In genomic region chr18:11146238-11146946, GRCh38 we compare ENCODE assay signal across 16 cellular contexts. TPM values are rescaled to one million over a fixed set of nuclear protein-coding genes. Genes with fewer than 3 reads are reported as not detected.
DNase-seq lines count a peak whose midpoint lies in the region; ATAC-seq, FAIRE-seq and TF ChIP-seq lines count a peak whose summit lies in the region.
"Had no signal": no experiment of that assay in that cellular context is flagged by ENCODE, and none has a peak within 500 bp of the region (broad histone marks: within the 10 kb centered on the region; RNA-seq: fewer than 3 reads in every experiment).

No MANE protein-coding gene starts in this region.

- TF ChIP-seq RAD21 in liver (IDR thresholded peaks at IDR 0.05): peak; percentile 52 to 73

- FAIRE-seq in RCC 7860 (lab: Jason Lieb, UNC): no peak

- no peak overlapping the region for H2AFZ ChIP-seq in smooth muscle cell (ENCODE audit: low read depth)

- peak overlapping the region in 1 of 2 donors; percentile 60 for H3K27ac ChIP-seq in liver (ENCODE audit: low read depth in 1 of 2, low read length in 2 of 2)
- no peak overlapping the region for H3K27ac ChIP-seq in smooth muscle cell (ENCODE audit: low read depth)
- H3K27ac ChIP-seq: C4-2B had no signal

- ATAC-seq in WTC11 (no peak), HG03135 (IDR thresholded peaks at IDR 0.05; ENCODE audit: unreplicated experiment) (no peak), GM21576 (IDR thresholded peaks at IDR 0.05; ENCODE audit: unreplicated experiment) (no peak)

- CTCF ChIA-PET in WTC11 (lab: Charles Lee): interaction anchor here (0.6 to 1.9 kb wide), 8 partner anchors 8 to 372 kb away, joined by 3 to 6 read pairs (median 4); no protein-coding TSS in a partner anchor

- peaks cover 9 to 58% (median 40%) of the 10 kb centered on the region in 4 donors for H3K4me1 ChIP-seq in liver (ENCODE audit: control insufficient read depth in 4 of 4, insufficient read depth in 4 of 4, low read length in 3 of 4)
- peaks cover 10% of the 10 kb centered on the region for H3K4me1 ChIP-seq in smooth muscle cell (ENCODE audit: low read depth)

- H3K9ac ChIP-seq in liver (ENCODE audit: low read depth in 1 of 2, low read length in 2 of 2): peak overlapping the region in 1 of 2 donors; percentile 19
- H3K9ac ChIP-seq in smooth muscle cell (ENCODE audit: low read depth): no peak overlapping the region

- no peak overlapping the region for H3K27ac Mint-ChIP-seq in WTC11

- DNase-seq in WTC11 (ENCODE audit: low spot score) (peak; percentile 19), globus pallidus (ENCODE audit: low spot score) (peak; percentile 78), smooth muscle cell (lab: John Stamatoyannopoulos, UW; ENCODE audit: unreplicated experiment) (no peak), D341Med (ENCODE audit: low spot score) (no peak), RCC 7860 (ENCODE audit: low spot score) (no peak)
- DNase-seq: activated CD4-positive, alpha-beta T cell treated with anti-CD3 and anti-CD28 coated beads, Interleukin-2, amount 50 U/mL, for 4 hours; activated gamma-delta T cell treated with Interleukin-2 at 50 U/mL for 16 hours; central memory CD4-positive, alpha-beta T cell; esophagus squamous epithelium; GDM1; NCI-H2171 treated with DMSO at 0.1 percent for 48 hours; T-helper 2 cell had no signal

- no peaks in the 10 kb centered on the region for H3F3A ChIP-seq in smooth muscle cell (ENCODE audit: low read depth)

- H3K27me3 ChIP-seq in liver (ENCODE audit: control insufficient read depth in 4 of 4, insufficient read depth in 4 of 4, low read length in 3 of 4): no peaks in the 10 kb centered on the region
- peaks cover 71% of the 10 kb centered on the region for H3K27me3 ChIP-seq in smooth muscle cell (ENCODE audit: low read depth)

- H3K4me2 ChIP-seq in smooth muscle cell: no peak overlapping the region

- H3K4me1 Mint-ChIP-seq in WTC11: peaks cover 46% of the 10 kb centered on the region

- H3K79me2 ChIP-seq in smooth muscle cell (ENCODE audit: low read depth): no peaks in the 10 kb centered on the region

- H3K9me3 ChIP-seq in liver (ENCODE audit: control insufficient read depth in 4 of 4, low read length in 3 of 4) (no peaks in the 10 kb centered on the region), smooth muscle cell (replicated peaks; ENCODE audit: low read depth) (no peaks in the 10 kb centered on the region)
- H3K9me3 ChIP-seq: esophagus squamous epithelium had no signal

- H4K20me1 ChIP-seq in smooth muscle cell (ENCODE audit: low read depth): no peaks in the 10 kb centered on the region

- 42% methylated on average over 18 of the region's 18 CpGs for WGBS in liver
- 40% methylated on average over 17 of the region's 18 CpGs for WGBS in smooth muscle cell (ENCODE audit: low lambda C conversion rate)

- H3K9me3 Mint-ChIP-seq in WTC11: no peaks in the 10 kb centered on the region

- H3K36me3 ChIP-seq in liver (ENCODE audit: control insufficient read depth in 4 of 4, insufficient read depth in 3 of 4, low read depth in 1 of 4, low read length in 3 of 4): peaks cover 0 to 1% (median 0%) of the 10 kb centered on the region in 4 donors
- no peaks in the 10 kb centered on the region for H3K36me3 ChIP-seq in smooth muscle cell (ENCODE audit: low read depth)
- H3K36me3 ChIP-seq: esophagus squamous epithelium had no signal

- peaks cover 2% of the 10 kb centered on the region; the same call in 1 of the 2 replicates for H3K36me3 Mint-ChIP-seq in WTC11

- TF ChIP-seq CTCF in WTC11 (IDR thresholded peaks at IDR 0.05) (no peak), liver (IDR thresholded peaks at IDR 0.05; ENCODE audit: low read depth, low read length, missing input control) (no peak), smooth muscle cell (IDR thresholded peaks at IDR 0.05; ENCODE audit: borderline replicate concordance, insufficient read depth, poor library complexity, severe bottlenecking) (no peak)

- peaks cover 41% of the 10 kb centered on the region for H3K27me3 Mint-ChIP-seq in WTC11 (ENCODE audit: low read depth)

- H3K4me3 ChIP-seq in liver (ENCODE audit: low read depth in 1 of 3, low read length in 3 of 3) (peak overlapping the region in 1 of 3 donors; percentile 41), smooth muscle cell (peak overlapping the region; percentile 64)

- H3K4me3 Mint-ChIP-seq in WTC11: peak overlapping the region; percentile 71

- POLR2A ChIA-PET in WTC11 (lab: Charles Lee): no interaction called here

TF ChIP-seq in WTC11, 78 proteins besides CTCF, POLR2A, EP300 and RAD21 (continues in another document):
- TF ChIP-seq SMAD3 (CRISPR knock-in tag; IDR thresholded peaks at IDR 0.05; ENCODE audit: borderline replicate concordance) (no peak), ZBTB21 (CRISPR knock-in tag; IDR thresholded peaks at IDR 0.05; ENCODE audit: borderline replicate concordance) (no peak), SOX15 (CRISPR knock-in tag; IDR thresholded peaks at IDR 0.05) (no peak), MLX (CRISPR knock-in tag; IDR thresholded peaks at IDR 0.05) (no peak), FOXJ3 (CRISPR knock-in tag; IDR thresholded peaks at IDR 0.05; ENCODE audit: borderline replicate concordance) (no peak)

TF ChIP-seq in liver, 16 proteins besides CTCF, POLR2A, EP300 and RAD21:
- TF ChIP-seq EGR1 (IDR thresholded peaks at IDR 0.05; ENCODE audit: low read depth in 2 of 2) (no peak), FOXA2 (IDR thresholded peaks at IDR 0.05) (peak; percentile 6), HNF4G (IDR thresholded peaks at IDR 0.05) (no peak), ATF3 (IDR thresholded peaks at IDR 0.05) (no peak), HNF4A (conservative IDR thresholded peaks at IDR 0.05) (peak; percentile 64 to 73), JUND (IDR thresholded peaks at IDR 0.05) (no peak), SP1 (IDR thresholded peaks at IDR 0.05) (peak; percentile 44), FOXA1 (IDR thresholded peaks at IDR 0.05) (no peak), GABPA (IDR thresholded peaks at IDR 0.05 in 1 of 2, conservative IDR thresholded peaks at IDR 0.05 in 1 of 2) (no peak), TAF1 (conservative IDR thresholded peaks at IDR 0.05) (no peak), ZBTB33 (IDR thresholded peaks at IDR 0.05) (no peak), MAX (IDR thresholded peaks at IDR 0.05) (peak; percentile 78), YY1 (IDR thresholded peaks at IDR 0.05) (peak; percentile 32), RXRA (IDR thresholded peaks at IDR 0.05) (peak; percentile 74 to 85), REST (IDR thresholded peaks at IDR 0.05) (no peak)

RNA-seq across cellular contexts. Expression of gene PIEZO2, which starts 3.0 kb away (rescaled TPM):
- total RNA-seq in WTC11 (2021) (10.7 to 16.9 TPM (median 15.1 TPM) in 3 replicates), liver (10 to 100 TPM in 1 of 2 donors, 1 to 10 TPM in 1; 7.2 to 12.3 TPM), smooth muscle cell (4.7 and 10.4 TPM in 2 replicates)
- polyA plus RNA-seq in liver (1 to 10 TPM; 1.1 to 2.5 TPM), smooth muscle cell (1.3 and 2.3 TPM in 2 replicates)

Comparison
In these comparisons a context has a peak if more than half of its experiments do, and no peak if none do; other contexts are left out.
1. DNase-seq: peak in WTC11 (single experiment) and globus pallidus (single experiment); none in smooth muscle cell (single experiment), D341Med (single experiment) and RCC 7860 (single experiment).